ENCODE assay signal across 1 cellular context in the genomic region with DNA sequence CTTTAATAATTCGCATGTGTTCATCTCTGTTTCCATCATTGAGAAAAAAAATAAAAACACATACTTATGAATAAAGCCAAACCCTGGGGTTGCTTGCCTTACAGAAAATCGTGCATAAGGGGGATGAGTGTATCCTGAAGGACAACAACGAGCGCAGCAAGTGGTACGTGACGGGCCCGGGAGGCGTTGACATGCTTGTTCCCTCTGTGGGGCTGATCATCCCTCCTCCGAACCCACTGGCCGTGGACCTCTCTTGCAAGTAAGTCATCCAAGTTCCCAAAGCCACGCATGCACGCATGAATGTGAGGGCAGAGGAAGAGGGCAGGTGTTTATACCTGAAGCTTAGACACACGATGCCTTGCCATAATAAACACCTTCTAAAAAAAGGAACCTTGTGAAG.
TF ChIP-seq lines count a peak whose summit lies in the region.

No MANE protein-coding gene starts in this region.

TF ChIP-seq in IMR-90, 13 proteins besides CTCF, POLR2A, EP300 and RAD21:
- TF ChIP-seq, protein P1, sequence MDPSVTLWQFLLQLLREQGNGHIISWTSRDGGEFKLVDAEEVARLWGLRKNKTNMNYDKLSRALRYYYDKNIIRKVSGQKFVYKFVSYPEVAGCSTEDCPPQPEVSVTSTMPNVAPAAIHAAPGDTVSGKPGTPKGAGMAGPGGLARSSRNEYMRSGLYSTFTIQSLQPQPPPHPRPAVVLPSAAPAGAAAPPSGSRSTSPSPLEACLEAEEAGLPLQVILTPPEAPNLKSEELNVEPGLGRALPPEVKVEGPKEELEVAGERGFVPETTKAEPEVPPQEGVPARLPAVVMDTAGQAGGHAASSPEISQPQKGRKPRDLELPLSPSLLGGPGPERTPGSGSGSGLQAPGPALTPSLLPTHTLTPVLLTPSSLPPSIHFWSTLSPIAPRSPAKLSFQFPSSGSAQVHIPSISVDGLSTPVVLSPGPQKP (IDR thresholded peaks at IDR 0.05; ENCODE audit: borderline replicate concordance, low read depth, low read length): no peak
- TF ChIP-seq, protein P2, sequence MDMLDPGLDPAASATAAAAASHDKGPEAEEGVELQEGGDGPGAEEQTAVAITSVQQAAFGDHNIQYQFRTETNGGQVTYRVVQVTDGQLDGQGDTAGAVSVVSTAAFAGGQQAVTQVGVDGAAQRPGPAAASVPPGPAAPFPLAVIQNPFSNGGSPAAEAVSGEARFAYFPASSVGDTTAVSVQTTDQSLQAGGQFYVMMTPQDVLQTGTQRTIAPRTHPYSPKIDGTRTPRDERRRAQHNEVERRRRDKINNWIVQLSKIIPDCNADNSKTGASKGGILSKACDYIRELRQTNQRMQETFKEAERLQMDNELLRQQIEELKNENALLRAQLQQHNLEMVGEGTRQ (IDR thresholded peaks at IDR 0.05; ENCODE audit: low read depth, low read length): no peak
- TF ChIP-seq MXI1 (IDR thresholded peaks at IDR 0.05; ENCODE audit: borderline replicate concordance, low read depth, low read length) (no peak), NFE2L2 (IDR thresholded peaks at IDR 0.05; ENCODE audit: low read depth, low read length) (no peak), SMC3 (IDR thresholded peaks at IDR 0.05; ENCODE audit: low read depth, low read length) (no peak), RCOR1 (IDR thresholded peaks at IDR 0.05; ENCODE audit: insufficient replicate concordance, low read length) (no peak), BHLHE40 (IDR thresholded peaks at IDR 0.05; ENCODE audit: low read depth, low read length) (no peak), CEBPB (IDR thresholded peaks at IDR 0.05; ENCODE audit: low read depth, low read length) (no peak), CHD1 (IDR thresholded peaks at IDR 0.05; ENCODE audit: low read depth, low read length) (no peak), RFX5 (IDR thresholded peaks at IDR 0.05; ENCODE audit: low read depth, low read length) (no peak), MAZ (IDR thresholded peaks at IDR 0.05; ENCODE audit: borderline replicate concordance, low read depth, low read length) (no peak)
